20 cellular contexts compared by ENCODE assay signal in genomic region chr11:111391328-111392124, GRCh38. TPM values are rescaled to one million over a fixed set of nuclear protein-coding genes. Genes with fewer than 3 reads are reported as not detected.
A peak's percentile ranks its signal among the peaks of the same experiment; 100 is the strongest.
DNase-seq lines count a peak whose midpoint lies in the region; ATAC-seq and TF ChIP-seq lines count a peak whose summit lies in the region.
"Had no signal": no experiment of that assay in that cellular context is flagged by ENCODE, and none has a peak within 500 bp of the region (broad histone marks: within the 10 kb centered on the region; RNA-seq: fewer than 3 reads in every experiment).

No MANE protein-coding gene starts in this region.

- no peaks in the 10 kb centered on the region for H3K4me1 Mint-ChIP-seq in osteocyte (ENCODE audit: unreplicated experiment)

- H3K27me3 Mint-ChIP-seq in osteocyte (ENCODE audit: unreplicated experiment), result peaks cover 9% of the 10 kb centered on the region

- no peaks in the 10 kb centered on the region for H3K9me3 Mint-ChIP-seq in osteocyte (ENCODE audit: unreplicated experiment)
- H3K9me3 Mint-ChIP-seq: HFFc6 had no signal

- no peaks in the 10 kb centered on the region for H3K36me3 Mint-ChIP-seq in osteocyte (ENCODE audit: unreplicated experiment)
- H3K36me3 Mint-ChIP-seq: CD4-positive, CD25-positive, alpha-beta regulatory T cell had no signal

- ATAC-seq in HG03280 (IDR thresholded peaks at IDR 0.05; ENCODE audit: unreplicated experiment) (no peak), GM18870 (IDR thresholded peaks at IDR 0.05; ENCODE audit: unreplicated experiment) (no peak), HG03342 (IDR thresholded peaks at IDR 0.05; ENCODE audit: unreplicated experiment) (no peak)
- ATAC-seq: Panc1 had no signal

- H3K4me3 Mint-ChIP-seq in osteocyte (ENCODE audit: unreplicated experiment), result no peak overlapping the region
- H3K4me3 Mint-ChIP-seq: CD4-positive, CD25-positive, alpha-beta regulatory T cell; HFFc6 had no signal

- no peak for TF ChIP-seq CTCF in osteocyte (IDR thresholded peaks at IDR 0.05)

- DNase-seq in NCI-H2107 treated with DMSO at 0.1 percent for 48 hours (lab: John Stamatoyannopoulos, UW; ENCODE audit: unreplicated experiment) (peak; percentile 5), NCI-H2107 (lab: John Stamatoyannopoulos, UW) (no peak), NCI-H446 treated with DMSO at 0.1 percent for 48 hours (lab: John Stamatoyannopoulos, UW) (peak; percentile 67), osteocyte (ENCODE audit: extremely low spot score, unreplicated experiment) (peak; percentile 65), NCI-H345 treated with DMSO at 0.1 percent for 48 hours (lab: John Stamatoyannopoulos, UW; ENCODE audit: unreplicated experiment) (no peak)
- DNase-seq: AML-193; CD4-positive, CD25-positive, alpha-beta regulatory T cell; COR-L47; DMS 273 treated with DMSO at 0.1 percent for 48 hours; H7; HFFc6; NCI-H1105; NCI-H1694; NCI-H2081 treated with DMSO at 0.1 percent for 48 hours; NCI-H524 treated with DMSO at 0.1 percent for 48 hours had no signal

- H3K27ac Mint-ChIP-seq in osteocyte (ENCODE audit: unreplicated experiment), result no peak overlapping the region
- H3K27ac Mint-ChIP-seq: CD4-positive, CD25-positive, alpha-beta regulatory T cell; HFFc6 had no signal

RNA-seq across cellular contexts. Expression of gene POU2AF1, which starts 12.5 kb away (rescaled TPM):
- not detected in 2 replicates for total RNA-seq in osteocyte
- total RNA-seq: H7, HFFc6, SJSA1 had no signal

Comparison
In these comparisons a context has a peak if more than half of its experiments do, and no peak if none do; other contexts are left out.
1. DNase-seq: peak in NCI-H2107 treated with DMSO at 0.1 percent for 48 hours (single experiment), NCI-H446 treated with DMSO at 0.1 percent for 48 hours (single experiment) and osteocyte (single experiment); none in NCI-H2107 (single experiment) and NCI-H345 treated with DMSO at 0.1 percent for 48 hours (single experiment).